In genomic region chr3:165078293-165078692, GRCh38 we compare ENCODE assay signal across 25 cellular contexts. TPM values are rescaled to one million over a fixed set of nuclear protein-coding genes. Genes with fewer than 3 reads are reported as not detected.
"Had no signal": no experiment of that assay in that cellular context is flagged by ENCODE, and none has a peak within 500 bp of the region (broad histone marks: within the 10 kb centered on the region; RNA-seq: fewer than 3 reads in every experiment).

TSS of gene SI (minus strand) at chr3:165078496. CDS start at chr3:165076012, 2,484 bp downstream.

- DNase-seq: activated CD4-positive, alpha-beta T cell treated with anti-CD3 and anti-CD28 coated beads for 1 hour; activated CD4-positive, alpha-beta T cell treated with anti-CD3 and anti-CD28 coated beads, Interleukin-2, amount 10 ng/mL, durations not matched to agents 24 days and 14 days; activated CD4-positive, alpha-beta T cell treated with anti-CD3 and anti-CD28 coated beads, Interleukin-2, amount 50 U/mL, for 48 hours; activated CD8-positive, alpha-beta memory T cell treated with anti-CD3 and anti-CD28 coated beads, Interleukin-2, amount 10 ng/mL, durations not matched to agents 7 days and 5 days; activated effector memory CD4-positive, alpha-beta T cell treated with Interleukin-2 at 50 U/mL for 16 hours; activated naive CD4-positive, alpha-beta T cell; activated naive CD8-positive, alpha-beta T cell treated with anti-CD3 and anti-CD28 coated beads, Interleukin-2, amount 50 U/mL, for 24 hours; activated T-cell treated with anti-CD3 and anti-CD28 coated beads, Interleukin-2, amount 50 U/mL, for 24 hours; amniotic stem cell; NCI-H1105 treated with DMSO at 0.1 percent for 48 hours; NCI-H1436 treated with DMSO at 0.1 percent for 48 hours; NCI-H187; NCI-H2081 treated with DMSO at 0.1 percent for 48 hours; NCI-H2227 treated with DMSO at 0.1 percent for 48 hours; NCI-H446 treated with DMSO at 0.1 percent for 48 hours; NCI-H524 treated with DMSO at 0.1 percent for 48 hours; SHP77 treated with DMSO at 0.1 percent for 48 hours had no signal

- ATAC-seq: activated CD8-positive, alpha-beta memory T cell treated with anti-CD3 and anti-CD28 coated beads, Interleukin-2, amount 10 ng/mL, durations not matched to agents 7 days and 5 days; activated naive CD8-positive, alpha-beta T cell treated with anti-CD3 and anti-CD28 coated beads, Interleukin-2, amount 50 U/mL, for 24 hours; WTC11 had no signal

- H3K9me3 Mint-ChIP-seq: activated CD4-positive, alpha-beta T cell treated with anti-CD3 and anti-CD28 coated beads, Interleukin-2, amount 10 ng/mL, durations not matched to agents 24 days and 14 days; activated T-helper 1 cell treated with anti-CD3 and anti-CD28 coated beads, Interleukin-12 subunit alpha, Interleukin-12 subunit beta, Interleukin-2, Interleukin-4 antibody, amounts not matched to agents 30 ng/mL and 10 ng/mL and 1 ng/mL, durations not matched to agents 14 hours and 24 hours and 36 hours; T-helper 1 cell treated with Interleukin-12 subunit alpha and Interleukin-12 subunit beta and Interleukin-4 antibody, amounts not matched to agents 30 μg/mL and 1 μg/mL, for 36 hours; WTC11 had no signal

- H3K27me3 Mint-ChIP-seq: activated CD4-positive, alpha-beta T cell treated with anti-CD3 and anti-CD28 coated beads, Interleukin-2, amount 10 ng/mL, durations not matched to agents 24 days and 14 days; activated CD8-positive, alpha-beta memory T cell treated with anti-CD3 and anti-CD28 coated beads, Interleukin-2, amount 10 ng/mL, durations not matched to agents 7 days and 5 days; activated naive CD4-positive, alpha-beta T cell treated with anti-CD3 and anti-CD28 coated beads, Interleukin-2, amount 50 U/mL, for 24 hours; activated naive CD8-positive, alpha-beta T cell treated with anti-CD3 and anti-CD28 coated beads, Interleukin-2, amount 50 U/mL, for 24 hours; activated T-cell treated with anti-CD3 and anti-CD28 coated beads, Interleukin-2, amount 50 U/mL, for 24 hours; brain; central memory CD8-positive, alpha-beta T cell had no signal

- H3K4me1 Mint-ChIP-seq: activated CD4-positive, alpha-beta T cell treated with anti-CD3 and anti-CD28 coated beads, Interleukin-2, amount 10 ng/mL, durations not matched to agents 24 days and 14 days; activated CD8-positive, alpha-beta memory T cell treated with anti-CD3 and anti-CD28 coated beads, Interleukin-2, amount 10 ng/mL, durations not matched to agents 7 days and 5 days; activated naive CD4-positive, alpha-beta T cell treated with anti-CD3 and anti-CD28 coated beads, Interleukin-2, amount 50 U/mL, for 24 hours; activated naive CD8-positive, alpha-beta T cell treated with anti-CD3 and anti-CD28 coated beads, Interleukin-2, amount 50 U/mL, for 24 hours; brain; central memory CD8-positive, alpha-beta T cell; WTC11 had no signal

- H3K36me3 Mint-ChIP-seq: activated CD8-positive, alpha-beta memory T cell treated with anti-CD3 and anti-CD28 coated beads, Interleukin-2, amount 10 ng/mL, durations not matched to agents 7 days and 5 days; activated naive CD4-positive, alpha-beta T cell treated with anti-CD3 and anti-CD28 coated beads, Interleukin-2, amount 50 U/mL, for 24 hours; brain; WTC11 had no signal

- H3K27ac Mint-ChIP-seq: activated CD4-positive, alpha-beta T cell treated with anti-CD3 and anti-CD28 coated beads, Interleukin-2, amount 10 ng/mL, durations not matched to agents 24 days and 14 days; activated CD8-positive, alpha-beta memory T cell treated with anti-CD3 and anti-CD28 coated beads, Interleukin-2, amount 10 ng/mL, durations not matched to agents 7 days and 5 days; activated naive CD4-positive, alpha-beta T cell treated with anti-CD3 and anti-CD28 coated beads, Interleukin-2, amount 50 U/mL, for 24 hours; activated naive CD8-positive, alpha-beta T cell treated with anti-CD3 and anti-CD28 coated beads, Interleukin-2, amount 50 U/mL, for 24 hours; activated T-cell treated with anti-CD3 and anti-CD28 coated beads, Interleukin-2, amount 50 U/mL, for 24 hours; activated T-helper 1 cell treated with anti-CD3 and anti-CD28 coated beads, Interleukin-12 subunit alpha, Interleukin-12 subunit beta, Interleukin-2, Interleukin-4 antibody, amounts not matched to agents 30 ng/mL and 10 ng/mL and 1 ng/mL, durations not matched to agents 14 hours and 24 hours and 36 hours; brain; T-helper 1 cell treated with Interleukin-12 subunit alpha and Interleukin-12 subunit beta and Interleukin-4 antibody, amounts not matched to agents 30 μg/mL and 1 μg/mL, for 36 hours; WTC11 had no signal

- H3K4me3 Mint-ChIP-seq: activated CD4-positive, alpha-beta T cell treated with anti-CD3 and anti-CD28 coated beads, Interleukin-2, amount 10 ng/mL, durations not matched to agents 24 days and 14 days; activated CD8-positive, alpha-beta memory T cell treated with anti-CD3 and anti-CD28 coated beads, Interleukin-2, amount 10 ng/mL, durations not matched to agents 7 days and 5 days; activated naive CD4-positive, alpha-beta T cell treated with anti-CD3 and anti-CD28 coated beads, Interleukin-2, amount 50 U/mL, for 24 hours; activated naive CD8-positive, alpha-beta T cell treated with anti-CD3 and anti-CD28 coated beads, Interleukin-2, amount 50 U/mL, for 24 hours; activated T-cell treated with anti-CD3 and anti-CD28 coated beads, Interleukin-2, amount 50 U/mL, for 24 hours; activated T-helper 1 cell treated with anti-CD3 and anti-CD28 coated beads, Interleukin-12 subunit alpha, Interleukin-12 subunit beta, Interleukin-2, Interleukin-4 antibody, amounts not matched to agents 30 ng/mL and 10 ng/mL and 1 ng/mL, durations not matched to agents 14 hours and 24 hours and 36 hours; central memory CD8-positive, alpha-beta T cell; T-helper 1 cell treated with Interleukin-12 subunit alpha and Interleukin-12 subunit beta and Interleukin-4 antibody, amounts not matched to agents 30 μg/mL and 1 μg/mL, for 36 hours; WTC11 had no signal

RNA-seq across cellular contexts. Expression of gene SI, which starts in this region (rescaled TPM):
- total RNA-seq: activated CD4-positive, alpha-beta T cell treated with anti-CD3 and anti-CD28 coated beads, Interleukin-2, amount 10 ng/mL, durations not matched to agents 24 days and 14 days; activated CD8-positive, alpha-beta memory T cell treated with anti-CD3 and anti-CD28 coated beads, Interleukin-2, amount 10 ng/mL, durations not matched to agents 7 days and 5 days; activated T-helper 1 cell treated with anti-CD3 and anti-CD28 coated beads, Interleukin-12 subunit alpha, Interleukin-12 subunit beta, Interleukin-2, Interleukin-4 antibody, amounts not matched to agents 30 ng/mL and 10 ng/mL and 1 ng/mL, durations not matched to agents 14 hours and 24 hours and 36 hours; astrocyte; SK-MEL-5; WTC11 had no signal
